In genomic region chr22:26483043-26483438, GRCh38 we compare ENCODE assay signal across 8 cellular contexts. TPM values are rescaled to one million over a fixed set of nuclear protein-coding genes. Genes with fewer than 3 reads are reported as not detected.
A peak's percentile ranks its signal among the peaks of the same experiment; 100 is the strongest.
DNase-seq lines count a peak whose midpoint lies in the region; ATAC-seq, FAIRE-seq and TF ChIP-seq lines count a peak whose summit lies in the region.

No MANE protein-coding gene starts in this region.

- CTCF ChIA-PET in A549 (lab: Yijun Ruan, JAX): interaction anchor here (0.6 to 4.0 kb wide), 3 partner anchors 9 to 119 kb away, joined by 3 to 17 read pairs (median 3); no protein-coding TSS in a partner anchor
- CTCF ChIA-PET in MCF 10A (lab: Yijun Ruan, JAX): interaction anchor here (0.6 to 1.9 kb wide), 9 partner anchors 9 to 172 kb away, joined by 3 to 8 read pairs (median 4); no protein-coding TSS in a partner anchor

- 20% methylated on average over 7 of the region's 7 CpGs for WGBS in A549 (ENCODE audit: missing lambda C conversion rate)

- no peak for TF ChIP-seq CTCF in A549 (IDR thresholded peaks at IDR 0.05)
- no peak for TF ChIP-seq CTCF in MCF 10A (IDR thresholded peaks at IDR 0.05; ENCODE audit: unreplicated experiment)
- TF ChIP-seq CTCF in mesothelial cell of epicardium (IDR thresholded peaks at IDR 0.05; ENCODE audit: unreplicated experiment): no peak

- peaks cover 17% of the 10 kb centered on the region; the same call in 2 of the 3 replicates for H3K4me1 ChIP-seq in A549

- H3K9me3 ChIP-seq in A549: no peaks in the 10 kb centered on the region

- no peak for DNase-seq in A549 (ENCODE audit: low read depth in 1 of 2, low spot score in 1 of 2)
- no peak for DNase-seq in MCF 10A (ENCODE audit: unreplicated experiment)
- no peak for DNase-seq in mesothelial cell of epicardium (ENCODE audit: low spot score in 2 of 2, unreplicated experiment in 2 of 2)
- no peak for DNase-seq in CD1c-positive myeloid dendritic cell (ENCODE audit: extremely low spot score)
- no peak for DNase-seq in A172 (ENCODE audit: low spot score)
- no peak for DNase-seq in amniotic stem cell (lab: John Stamatoyannopoulos, UW)
- no peak for DNase-seq in KG1 (lab: John Stamatoyannopoulos, UW)

- H3K4me3 ChIP-seq in A549: peak overlapping the region; percentile 84

- BruUV-seq in MCF 10A (replicated peaks; lab: Mats Ljungman, UMichigan): TSS peak; percentile 53

- H3K36me3 Mint-ChIP-seq in MCF 10A (ENCODE audit: insufficient read depth, unreplicated experiment) (peaks cover 15% of the 10 kb centered on the region), mesothelial cell of epicardium (peaks cover 2% of the 10 kb centered on the region)

- H3K9me3 Mint-ChIP-seq in MCF 10A (ENCODE audit: unreplicated experiment) (no peaks in the 10 kb centered on the region), mesothelial cell of epicardium (no peaks in the 10 kb centered on the region)

- no peak for FAIRE-seq in A549 (lab: Jason Lieb, UNC)

- no peak for TF ChIP-seq RAD21 in A549 (conservative IDR thresholded peaks at IDR 0.05 in 1 of 2, IDR thresholded peaks at IDR 0.05 in 1 of 2)

- intact Hi-C loops in MCF 10A (cut with micrococcal nuclease): no loop called here

- peak overlapping the region; percentile 83 for H3K4me2 ChIP-seq in A549

- POLR2A ChIA-PET in A549 (lab: Yijun Ruan, JAX) (interaction anchor here (0.6 to 2.2 kb wide), 8 partner anchors 10 to 190 kb away, joined by 3 to 8 read pairs (median 4); partner anchors contain the start of gene TFIP11), MCF 10A (lab: Yijun Ruan, JAX) (interaction anchor here (0.6 to 6.1 kb wide), 21 partner anchors 8 to 1494 kb away, joined by 3 to 62 read pairs (median 4); partner anchors contain the start of gene TFIP11)

- peak overlapping the region; percentile 86 to 100 for H3K27ac ChIP-seq in A549

- no peaks in the 10 kb centered on the region for H3K27me3 Mint-ChIP-seq in MCF 10A (ENCODE audit: insufficient read depth, unreplicated experiment)
- H3K27me3 Mint-ChIP-seq in mesothelial cell of epicardium (ENCODE audit: low read depth): no peaks in the 10 kb centered on the region

- H3K27ac Mint-ChIP-seq in MCF 10A (ENCODE audit: low read depth, unreplicated experiment): peak overlapping the region; percentile 99
- H3K27ac Mint-ChIP-seq in mesothelial cell of epicardium: peak overlapping the region; percentile 99

- TF ChIP-seq EP300 in A549 (IDR thresholded peaks at IDR 0.05): no peak

- TF ChIP-seq POLR2A in A549 (IDR thresholded peaks at IDR 0.05; ENCODE audit: low read length): no peak

- peak overlapping the region; percentile 95 for H3K4me3 Mint-ChIP-seq in MCF 10A (ENCODE audit: unreplicated experiment)
- peak overlapping the region; percentile 83 for H3K4me3 Mint-ChIP-seq in mesothelial cell of epicardium

- H3K4me1 Mint-ChIP-seq in MCF 10A (ENCODE audit: insufficient read depth, unreplicated experiment): peaks cover 54% of the 10 kb centered on the region
- H3K4me1 Mint-ChIP-seq in mesothelial cell of epicardium: peaks cover 55% of the 10 kb centered on the region

- ATAC-seq in A549: peak in 1 of 2 experiments; percentile 12; a peak in 2 of 6 replicates
- ATAC-seq in HG03095 (IDR thresholded peaks at IDR 0.05; ENCODE audit: unreplicated experiment): peak; percentile 2

TF ChIP-seq in A549, 52 proteins besides CTCF, POLR2A, EP300 and RAD21:
- no peak for TF ChIP-seq RNF2 (IDR thresholded peaks at IDR 0.05; ENCODE audit: borderline replicate concordance, low read depth)
- TF ChIP-seq RFX5 (IDR thresholded peaks at IDR 0.05): no peak
- no peak for TF ChIP-seq HDAC2 (IDR thresholded peaks at IDR 0.05)

RNA-seq across cellular contexts. Expression of gene HPS4, which starts 0.5 kb away (rescaled TPM):
- polyA plus RNA-seq in A549 (2011; rRNA removed): 25.7 and 30.2 TPM in 2 replicates
- 13.8 and 16.7 TPM in 2 replicates for polyA plus RNA-seq in A549 (2012; cell fraction: cytosol; rRNA removed)
- 35.8 and 38.4 TPM in 2 replicates for polyA plus RNA-seq in A549 (2012; cell fraction: nucleus; rRNA removed)
- 10.8 to 12.7 TPM (median 11.8 TPM) in 3 replicates for polyA plus RNA-seq in A549 (2017; fragmentation: RNase III; extraction: RNeasy Plus Mini Kit Qiagen cat#74134 plus additional on column Dnase treatment)
- 20.1 and 33.3 TPM in 2 replicates for polyA minus RNA-seq in A549 (2011; rRNA and poly(A)+ RNA removed)
- 35.6 and 38.3 TPM in 2 replicates for total RNA-seq in MCF 10A (2022)
- 54.1 to 55.9 TPM (median 55.6 TPM) in 3 replicates for total RNA-seq in mesothelial cell of epicardium
- 18.4 and 20.4 TPM in 2 replicates for total RNA-seq in A172 (2014; rRNA removed; shearing (Covaris generic))

RNA-seq across cellular contexts. Expression of gene SRRD, which starts 0.6 kb away (rescaled TPM):
- polyA plus RNA-seq in A549 (2011; rRNA removed) (36.4 and 38.4 TPM in 2 replicates), A549 (2017; fragmentation: RNase III; extraction: RNeasy Plus Mini Kit Qiagen cat#74134 plus additional on column Dnase treatment) (13.1 to 14.2 TPM (median 14.1 TPM) in 3 replicates)
- 12.5 and 13.6 TPM in 2 replicates for polyA plus RNA-seq in A549 (2012; cell fraction: cytosol; rRNA removed)
- polyA plus RNA-seq in A549 (2012; cell fraction: nucleus; rRNA removed): 3.3 and 5.4 TPM in 2 replicates
- 14.3 and 15.1 TPM in 2 replicates for polyA minus RNA-seq in A549 (2011; rRNA and poly(A)+ RNA removed)
- total RNA-seq in MCF 10A (2022) (22.4 and 27.9 TPM in 2 replicates), mesothelial cell of epicardium (23.5 to 25.2 TPM (median 24.1 TPM) in 3 replicates)
- total RNA-seq in A172 (2014; rRNA removed; shearing (Covaris generic)): 19.2 and 24.1 TPM in 2 replicates

RNA-seq across cellular contexts. Expression of gene TFIP11, which starts 29.2 kb away (rescaled TPM):
- polyA plus RNA-seq in A549 (2011; rRNA removed): 26.8 and 28.8 TPM in 2 replicates
- 16.2 and 19.4 TPM in 2 replicates for polyA plus RNA-seq in A549 (2012; cell fraction: cytosol; rRNA removed)
- polyA plus RNA-seq in A549 (2012; cell fraction: nucleus; rRNA removed): 37.9 and 40.4 TPM in 2 replicates
- polyA plus RNA-seq in A549 (2017; fragmentation: RNase III; extraction: RNeasy Plus Mini Kit Qiagen cat#74134 plus additional on column Dnase treatment): 18.5 to 21.1 TPM (median 20.7 TPM) in 3 replicates
- polyA minus RNA-seq in A549 (2011; rRNA and poly(A)+ RNA removed): 35.0 and 35.2 TPM in 2 replicates
- total RNA-seq in MCF 10A (2022): 41.0 and 58.9 TPM in 2 replicates
- total RNA-seq in mesothelial cell of epicardium: 36.4 to 39.3 TPM (median 37.9 TPM) in 3 replicates
- total RNA-seq in A172 (2014; rRNA removed; shearing (Covaris generic)): 21.1 and 23.1 TPM in 2 replicates

RNA-seq across cellular contexts. Expression of gene ASPHD2, which starts 54.0 kb away (rescaled TPM):
- polyA plus RNA-seq in A549 (2011; rRNA removed) (1.2 and 1.3 TPM in 2 replicates), A549 (2017; fragmentation: RNase III; extraction: RNeasy Plus Mini Kit Qiagen cat#74134 plus additional on column Dnase treatment) (0.72 to 0.92 TPM (median 0.84 TPM) in 3 replicates)
- polyA plus RNA-seq in A549 (2012; cell fraction: cytosol; rRNA removed): 1.0 and 1.6 TPM in 2 replicates
- 1.2 TPM in 2 replicates for polyA plus RNA-seq in A549 (2012; cell fraction: nucleus; rRNA removed)
- polyA minus RNA-seq in A549 (2011; rRNA and poly(A)+ RNA removed): 1.5 TPM in 2 replicates
- total RNA-seq in MCF 10A (2022) (4.0 and 4.8 TPM in 2 replicates), mesothelial cell of epicardium (1.9 to 2.6 TPM (median 2.5 TPM) in 3 replicates)
- 4.0 and 4.5 TPM in 2 replicates for total RNA-seq in A172 (2014; rRNA removed; shearing (Covaris generic))
